In the genomic region with DNA sequence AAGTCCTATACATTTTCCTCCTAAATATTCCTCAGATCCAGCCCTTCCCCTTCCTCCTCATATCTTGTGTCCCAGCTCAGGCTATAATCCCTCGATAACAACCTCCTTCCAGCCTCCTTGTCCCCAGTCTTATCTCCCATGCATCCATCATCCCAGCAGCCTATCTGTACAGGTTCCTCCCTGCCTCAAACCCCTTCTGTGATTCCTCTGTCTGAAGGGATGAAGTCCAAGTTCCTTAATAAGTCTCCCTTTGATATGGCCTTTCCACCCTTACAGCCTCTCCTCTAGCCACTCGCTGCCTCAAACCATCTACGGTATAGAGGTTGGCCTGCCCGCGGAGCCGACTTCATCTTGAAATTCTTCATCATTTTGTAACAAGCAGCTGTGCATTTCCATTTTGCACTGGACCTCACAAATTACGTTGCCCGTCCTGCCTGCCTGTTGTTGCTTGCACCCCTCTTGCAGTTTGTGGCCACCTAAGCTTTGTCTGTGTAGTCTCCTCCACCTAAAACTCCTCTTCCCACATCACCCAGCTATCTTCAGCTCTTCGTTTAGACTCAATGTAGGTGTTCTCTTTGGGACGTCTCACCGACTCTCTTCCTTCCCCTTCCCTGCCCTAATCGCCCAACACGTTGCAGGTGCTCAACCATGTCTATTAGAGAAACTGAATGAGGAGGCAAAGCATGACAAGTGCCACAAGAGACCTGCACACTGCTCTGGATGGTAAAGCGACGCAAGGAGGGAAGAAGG, we compare ENCODE assay signal across 9 cellular contexts. TPM values are rescaled to one million over a fixed set of nuclear protein-coding genes. Genes with fewer than 3 reads are reported as not detected.
A peak's percentile ranks its signal among the peaks of the same experiment; 100 is the strongest.
DNase-seq lines count a peak whose midpoint lies in the region; ATAC-seq and TF ChIP-seq lines count a peak whose summit lies in the region.
"Had no signal": no experiment of that assay in that cellular context is flagged by ENCODE, and none has a peak within 500 bp of the region (broad histone marks: within the 10 kb centered on the region; RNA-seq: fewer than 3 reads in every experiment).

No MANE protein-coding gene starts in this region.

- TF ChIP-seq CTCF in left ventricle myocardium inferior (IDR thresholded peaks at IDR 0.05; ENCODE audit: borderline replicate concordance): no peak
- no peak for TF ChIP-seq CTCF in astrocyte of the spinal cord (IDR thresholded peaks at IDR 0.05; ENCODE audit: low read depth, low read length)
- TF ChIP-seq CTCF in vagina (IDR thresholded peaks at IDR 0.05): no peak

- H3K9me3 ChIP-seq in left ventricle myocardium inferior (replicated peaks) (no peaks in the 10 kb centered on the region), mononuclear cell (ENCODE audit: low read depth, low read length) (no peaks in the 10 kb centered on the region), vagina (no peaks in the 10 kb centered on the region)
- H3K9me3 ChIP-seq: pancreas had no signal

- H3K4me1 ChIP-seq in left ventricle myocardium inferior (peaks cover 21% of the 10 kb centered on the region), mononuclear cell (ENCODE audit: insufficient read depth, low read length) (peaks cover 30% of the 10 kb centered on the region), vagina (peaks cover 49% of the 10 kb centered on the region)

- in situ Hi-C loops in astrocyte of the spinal cord (cut with HindIII; ENCODE audit: low sequenced_read_pairs): no loop called here

- no peak for ATAC-seq in left ventricle myocardium superior

- DNase-seq in left ventricle myocardium inferior (no peak), left ventricle myocardium superior (no peak), astrocyte of the spinal cord (ENCODE audit: low read depth, low spot score) (no peak), vagina (ENCODE audit: extremely low spot score in 2 of 2) (no peak), NCI-H82 (lab: John Stamatoyannopoulos, UW) (no peak), SW 1271 (lab: John Stamatoyannopoulos, UW) (no peak)
- DNase-seq in activated CD4-positive, CD25-positive, alpha-beta regulatory T cell (lab: John Stamatoyannopoulos, UW): no peak

- H3K27me3 ChIP-seq in left ventricle myocardium inferior (ENCODE audit: low read depth) (no peaks in the 10 kb centered on the region), mononuclear cell (ENCODE audit: insufficient read depth, low read length) (no peaks in the 10 kb centered on the region), vagina (no peaks in the 10 kb centered on the region)
- H3K27me3 ChIP-seq: pancreas had no signal

- intact Hi-C loops in left ventricle myocardium inferior (cut with micrococcal nuclease) (loop anchor here (10.0 kb wide), 1 partner anchor 125 kb away; the partner anchor contains the start of gene SCRN2), left ventricle myocardium superior (cut with micrococcal nuclease) (no loop called here), vagina (cut with DNase I) (no loop called here)

- peaks cover 20% of the 10 kb centered on the region for H3K36me3 ChIP-seq in left ventricle myocardium inferior
- peaks cover 0 to 17% of the 10 kb centered on the region in 2 donors for H3K36me3 ChIP-seq in vagina

- TF ChIP-seq POLR2A in vagina (IDR thresholded peaks at IDR 0.05): no peak

- H3K4me3 ChIP-seq in left ventricle myocardium inferior (peak overlapping the region; percentile 93), astrocyte of the spinal cord (ENCODE audit: low read depth, low read length) (peak overlapping the region; percentile 16), mononuclear cell (ENCODE audit: low read length) (peak overlapping the region; percentile 94), vagina (peak overlapping the region; percentile 80 to 84)

- H3K27ac ChIP-seq in left ventricle myocardium inferior (replicated peaks) (peak overlapping the region; percentile 54), vagina (peak overlapping the region; percentile 42)

RNA-seq across cellular contexts. Expression of gene CDK5RAP3, which starts 0.8 kb away (rescaled TPM):
- 50.1 TPM for total RNA-seq in left ventricle myocardium inferior
- total RNA-seq in left ventricle myocardium superior: 50.8 TPM
- 52.3 TPM for total RNA-seq in mononuclear cell
- total RNA-seq in vagina: 144 TPM

RNA-seq across cellular contexts. Expression of gene PRR15L, which starts 12.5 kb away (rescaled TPM):
- 0.14 TPM for total RNA-seq in left ventricle myocardium inferior
- total RNA-seq in left ventricle myocardium superior: not detected
- total RNA-seq in mononuclear cell: not detected
- 2.2 TPM for total RNA-seq in vagina

RNA-seq across cellular contexts. Expression of gene PNPO, which starts 28.8 kb away (rescaled TPM):
- total RNA-seq in left ventricle myocardium inferior (25.3 TPM), left ventricle myocardium superior (31.3 TPM), mononuclear cell (6.6 TPM), vagina (42.7 TPM)

Comparison
In these comparisons a context has a peak if more than half of its experiments do, and no peak if none do; other contexts are left out.
1. H3K4me3 ChIP-seq: peak in every context shown above with its lines; median percentile 94 in mononuclear cell; 93 in left ventricle myocardium inferior; 82 in vagina; 16 in astrocyte of the spinal cord.